1 cellular context compared by ENCODE assay signal in the genomic region with DNA sequence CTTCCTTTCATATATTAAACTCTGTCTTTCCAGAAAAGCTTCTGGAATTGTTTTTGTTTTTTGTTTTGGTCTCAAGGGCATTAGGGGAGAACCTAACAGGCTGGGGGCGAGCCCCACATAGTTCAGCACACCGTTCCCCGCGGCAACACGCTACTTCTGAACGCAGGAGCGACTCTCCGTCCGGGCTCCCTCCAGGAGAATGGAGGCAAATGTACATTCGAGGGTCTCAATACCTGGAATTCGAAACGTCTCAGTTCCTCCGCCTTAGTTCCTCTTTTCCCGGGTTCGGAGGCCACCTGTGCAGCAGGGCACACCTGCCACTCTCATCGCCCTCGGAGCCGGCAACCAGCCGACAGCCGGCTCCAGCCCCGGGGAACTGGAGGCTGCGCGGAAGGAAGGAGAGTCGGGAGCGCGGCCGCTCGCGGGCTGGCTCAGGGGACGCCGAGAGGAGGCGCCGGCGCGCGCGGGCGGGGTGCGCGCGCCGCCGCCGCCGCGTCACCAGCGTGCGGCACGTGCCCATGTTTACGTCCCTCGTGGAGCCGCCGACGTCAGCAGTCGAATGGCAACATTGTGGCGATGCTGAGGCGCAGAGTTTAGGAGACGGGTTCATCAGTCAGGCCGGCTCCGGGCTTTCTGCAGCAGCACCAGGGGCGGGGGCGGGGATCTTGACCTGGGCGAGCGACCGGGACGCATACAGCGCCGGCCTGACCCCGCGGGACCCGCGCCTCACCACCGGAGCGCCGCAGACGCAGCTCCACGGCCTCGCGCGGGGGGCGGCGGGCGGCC.
TF ChIP-seq lines count a peak whose summit lies in the region.

A gene with protein sequence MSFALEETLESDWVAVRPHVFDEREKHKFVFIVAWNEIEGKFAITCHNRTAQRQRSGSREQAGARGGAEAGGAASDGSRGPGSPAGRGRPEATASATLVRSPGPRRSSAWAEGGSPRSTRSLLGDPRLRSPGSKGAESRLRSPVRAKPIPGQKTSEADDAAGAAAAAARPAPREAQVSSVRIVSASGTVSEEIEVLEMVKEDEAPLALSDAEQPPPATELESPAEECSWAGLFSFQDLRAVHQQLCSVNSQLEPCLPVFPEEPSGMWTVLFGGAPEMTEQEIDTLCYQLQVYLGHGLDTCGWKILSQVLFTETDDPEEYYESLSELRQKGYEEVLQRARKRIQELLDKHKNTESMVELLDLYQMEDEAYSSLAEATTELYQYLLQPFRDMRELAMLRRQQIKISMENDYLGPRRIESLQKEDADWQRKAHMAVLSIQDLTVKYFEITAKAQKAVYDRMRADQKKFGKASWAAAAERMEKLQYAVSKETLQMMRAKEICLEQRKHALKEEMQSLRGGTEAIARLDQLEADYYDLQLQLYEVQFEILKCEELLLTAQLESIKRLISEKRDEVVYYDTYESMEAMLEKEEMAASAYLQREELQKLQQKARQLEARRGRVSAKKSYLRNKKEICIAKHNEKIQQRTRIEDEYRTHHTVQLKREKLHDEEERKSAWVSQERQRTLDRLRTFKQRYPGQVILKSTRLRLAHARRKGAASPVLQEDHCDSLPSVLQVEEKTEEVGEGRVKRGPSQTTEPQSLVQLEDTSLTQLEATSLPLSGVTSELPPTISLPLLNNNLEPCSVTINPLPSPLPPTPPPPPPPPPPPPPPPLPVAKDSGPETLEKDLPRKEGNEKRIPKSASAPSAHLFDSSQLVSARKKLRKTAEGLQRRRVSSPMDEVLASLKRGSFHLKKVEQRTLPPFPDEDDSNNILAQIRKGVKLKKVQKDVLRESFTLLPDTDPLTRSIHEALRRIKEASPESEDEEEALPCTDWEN (plus strand): TSS at position 554 of the 786 bp plus-strand sequence. CDS start 520 bp downstream, outside the sequence.

TF ChIP-seq in GM12878, 131 proteins besides CTCF, POLR2A, EP300 and RAD21 (continued from another document and continues in another):
- TF ChIP-seq SPI1 (IDR thresholded peaks at IDR 0.05; ENCODE audit: borderline replicate concordance, insufficient read depth, low read depth, low read length) (peak; percentile 75; the same call in 1 of the 2 replicates), PKNOX1 (IDR thresholded peaks at IDR 0.05) (no peak; the same call in 1 of the 2 replicates), LARP7 (IDR thresholded peaks at IDR 0.05) (no peak), TBL1XR1 (IDR thresholded peaks at IDR 0.05; ENCODE audit: low read depth, low read length) (0 out of 2 replicates have a peak, but pooled peaks have one; percentile 14), MXI1 (IDR thresholded peaks at IDR 0.05; ENCODE audit: low read depth, low read length) (peak; percentile 52; the same call in 1 of the 2 replicates), SP1 (IDR thresholded peaks at IDR 0.05; ENCODE audit: low read depth, low read length) (no peak), ZBTB4 (CRISPR knock-in tag; IDR thresholded peaks at IDR 0.05) (no peak), POLR2AphosphoS5 (IDR thresholded peaks at IDR 0.05; ENCODE audit: low read length) (peak; percentile 86), DPF2 (IDR thresholded peaks at IDR 0.05) (0 out of 2 replicates have a peak, but pooled peaks have one; percentile 63), CBX5 (IDR thresholded peaks at IDR 0.05; ENCODE audit: low read depth) (no peak), MTA3 (IDR thresholded peaks at IDR 0.05; ENCODE audit: borderline replicate concordance, low read length) (no peak), GATAD2B (conservative IDR thresholded peaks at IDR 0.05; ENCODE audit: low read depth) (peak; percentile 56; the same call in 1 of the 2 replicates), BRCA1 (IDR thresholded peaks at IDR 0.05; ENCODE audit: low read depth, low read length) (no peak), CEBPZ (IDR thresholded peaks at IDR 0.05; ENCODE audit: low read depth, low read length) (no peak), HDAC2 (IDR thresholded peaks at IDR 0.05) (no peak), ZBTB11 (CRISPR knock-in tag; IDR thresholded peaks at IDR 0.05) (no peak), ASH2L (IDR thresholded peaks at IDR 0.05; ENCODE audit: borderline replicate concordance, low read depth) (peak; percentile 72; the same call in 1 of the 2 replicates), BACH1 (IDR thresholded peaks at IDR 0.05; ENCODE audit: borderline replicate concordance) (peak; percentile 68), TCF3 (IDR thresholded peaks at IDR 0.05; ENCODE audit: borderline replicate concordance, insufficient read depth, low read depth, low read length) (peak; percentile 70), NR2C2 (IDR thresholded peaks at IDR 0.05; ENCODE audit: borderline replicate concordance, control insufficient read depth, insufficient read length, low read depth) (no peak)
- TF ChIP-seq, protein P1, sequence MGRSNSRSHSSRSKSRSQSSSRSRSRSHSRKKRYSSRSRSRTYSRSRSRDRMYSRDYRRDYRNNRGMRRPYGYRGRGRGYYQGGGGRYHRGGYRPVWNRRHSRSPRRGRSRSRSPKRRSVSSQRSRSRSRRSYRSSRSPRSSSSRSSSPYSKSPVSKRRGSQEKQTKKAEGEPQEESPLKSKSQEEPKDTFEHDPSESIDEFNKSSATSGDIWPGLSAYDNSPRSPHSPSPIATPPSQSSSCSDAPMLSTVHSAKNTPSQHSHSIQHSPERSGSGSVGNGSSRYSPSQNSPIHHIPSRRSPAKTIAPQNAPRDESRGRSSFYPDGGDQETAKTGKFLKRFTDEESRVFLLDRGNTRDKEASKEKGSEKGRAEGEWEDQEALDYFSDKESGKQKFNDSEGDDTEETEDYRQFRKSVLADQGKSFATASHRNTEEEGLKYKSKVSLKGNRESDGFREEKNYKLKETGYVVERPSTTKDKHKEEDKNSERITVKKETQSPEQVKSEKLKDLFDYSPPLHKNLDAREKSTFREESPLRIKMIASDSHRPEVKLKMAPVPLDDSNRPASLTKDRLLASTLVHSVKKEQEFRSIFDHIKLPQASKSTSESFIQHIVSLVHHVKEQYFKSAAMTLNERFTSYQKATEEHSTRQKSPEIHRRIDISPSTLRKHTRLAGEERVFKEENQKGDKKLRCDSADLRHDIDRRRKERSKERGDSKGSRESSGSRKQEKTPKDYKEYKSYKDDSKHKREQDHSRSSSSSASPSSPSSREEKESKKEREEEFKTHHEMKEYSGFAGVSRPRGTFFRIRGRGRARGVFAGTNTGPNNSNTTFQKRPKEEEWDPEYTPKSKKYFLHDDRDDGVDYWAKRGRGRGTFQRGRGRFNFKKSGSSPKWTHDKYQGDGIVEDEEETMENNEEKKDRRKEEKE (IDR thresholded peaks at IDR 0.05), result no peak
- TF ChIP-seq, protein P2, sequence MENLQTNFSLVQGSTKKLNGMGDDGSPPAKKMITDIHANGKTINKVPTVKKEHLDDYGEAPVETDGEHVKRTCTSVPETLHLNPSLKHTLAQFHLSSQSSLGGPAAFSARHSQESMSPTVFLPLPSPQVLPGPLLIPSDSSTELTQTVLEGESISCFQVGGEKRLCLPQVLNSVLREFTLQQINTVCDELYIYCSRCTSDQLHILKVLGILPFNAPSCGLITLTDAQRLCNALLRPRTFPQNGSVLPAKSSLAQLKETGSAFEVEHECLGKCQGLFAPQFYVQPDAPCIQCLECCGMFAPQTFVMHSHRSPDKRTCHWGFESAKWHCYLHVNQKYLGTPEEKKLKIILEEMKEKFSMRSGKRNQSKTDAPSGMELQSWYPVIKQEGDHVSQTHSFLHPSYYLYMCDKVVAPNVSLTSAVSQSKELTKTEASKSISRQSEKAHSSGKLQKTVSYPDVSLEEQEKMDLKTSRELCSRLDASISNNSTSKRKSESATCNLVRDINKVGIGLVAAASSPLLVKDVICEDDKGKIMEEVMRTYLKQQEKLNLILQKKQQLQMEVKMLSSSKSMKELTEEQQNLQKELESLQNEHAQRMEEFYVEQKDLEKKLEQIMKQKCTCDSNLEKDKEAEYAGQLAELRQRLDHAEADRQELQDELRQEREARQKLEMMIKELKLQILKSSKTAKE (IDR thresholded peaks at IDR 0.05; ENCODE audit: low read depth, poor library complexity, severe bottlenecking), result no peak
- TF ChIP-seq, protein P3, sequence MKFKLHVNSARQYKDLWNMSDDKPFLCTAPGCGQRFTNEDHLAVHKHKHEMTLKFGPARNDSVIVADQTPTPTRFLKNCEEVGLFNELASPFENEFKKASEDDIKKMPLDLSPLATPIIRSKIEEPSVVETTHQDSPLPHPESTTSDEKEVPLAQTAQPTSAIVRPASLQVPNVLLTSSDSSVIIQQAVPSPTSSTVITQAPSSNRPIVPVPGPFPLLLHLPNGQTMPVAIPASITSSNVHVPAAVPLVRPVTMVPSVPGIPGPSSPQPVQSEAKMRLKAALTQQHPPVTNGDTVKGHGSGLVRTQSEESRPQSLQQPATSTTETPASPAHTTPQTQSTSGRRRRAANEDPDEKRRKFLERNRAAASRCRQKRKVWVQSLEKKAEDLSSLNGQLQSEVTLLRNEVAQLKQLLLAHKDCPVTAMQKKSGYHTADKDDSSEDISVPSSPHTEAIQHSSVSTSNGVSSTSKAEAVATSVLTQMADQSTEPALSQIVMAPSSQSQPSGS (IDR thresholded peaks at IDR 0.05; ENCODE audit: low read length), result no peak
- TF ChIP-seq, protein P4, sequence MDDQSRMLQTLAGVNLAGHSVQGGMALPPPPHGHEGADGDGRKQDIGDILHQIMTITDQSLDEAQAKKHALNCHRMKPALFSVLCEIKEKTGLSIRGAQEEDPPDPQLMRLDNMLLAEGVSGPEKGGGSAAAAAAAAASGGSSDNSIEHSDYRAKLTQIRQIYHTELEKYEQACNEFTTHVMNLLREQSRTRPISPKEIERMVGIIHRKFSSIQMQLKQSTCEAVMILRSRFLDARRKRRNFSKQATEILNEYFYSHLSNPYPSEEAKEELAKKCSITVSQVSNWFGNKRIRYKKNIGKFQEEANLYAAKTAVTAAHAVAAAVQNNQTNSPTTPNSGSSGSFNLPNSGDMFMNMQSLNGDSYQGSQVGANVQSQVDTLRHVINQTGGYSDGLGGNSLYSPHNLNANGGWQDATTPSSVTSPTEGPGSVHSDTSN (IDR thresholded peaks at IDR 0.05; ENCODE audit: insufficient replicate concordance, low read depth, low read length), result no peak
